Comparison of ENCODE assay signal across 9 cellular contexts in genomic region chr5:132828846-132829494, GRCh38. TPM values are rescaled to one million over a fixed set of nuclear protein-coding genes. Genes with fewer than 3 reads are reported as not detected.
DNase-seq lines count a peak whose midpoint lies in the region; ATAC-seq and TF ChIP-seq lines count a peak whose summit lies in the region.
"Had no signal": no experiment of that assay in that cellular context is flagged by ENCODE, and none has a peak within 500 bp of the region (broad histone marks: within the 10 kb centered on the region; RNA-seq: fewer than 3 reads in every experiment).

No MANE protein-coding gene starts in this region.

- DNase-seq in T-helper 1 cell (no peak), foreskin fibroblast (no peak), germinal center (ENCODE audit: low spot score) (no peak), Kasumi-1 (lab: John Stamatoyannopoulos, UW) (no peak)
- DNase-seq in activated CD8-positive, alpha-beta T cell treated with anti-CD3 and anti-CD28 coated beads, Interleukin-2, amount 10 ng/mL, durations not matched to agents 7 days and 5 days = no peak
- no peak for DNase-seq in stimulated activated naive CD8-positive, alpha-beta T cell treated with anti-CD3 and anti-CD28 coated beads, Interleukin-15, amount 100 ng/mL, for 72 hours
- DNase-seq in stimulated activated CD4-positive, alpha-beta T cell treated with anti-CD3 and anti-CD28 coated beads, Interleukin-15, amount 100 ng/mL, for 24 hours = no peak
- DNase-seq: SJCRH30 had no signal

- TF ChIP-seq CTCF in foreskin fibroblast (IDR thresholded peaks at IDR 0.05; ENCODE audit: low read depth, low read length) = no peak

- POLR2A ChIA-PET in activated CD8-positive, alpha-beta T cell treated with anti-CD3 and anti-CD28 coated beads, Interleukin-2, amount 10 ng/mL, durations not matched to agents 7 days and 5 days (lab: Charles Lee) = interaction anchor here (2.3 kb wide), 1 partner anchor 38 kb away, joined by 7 read pairs; the partner anchor contains the start of genes GDF9 and UQCRQ

- no peaks in the 10 kb centered on the region for H3K36me3 Mint-ChIP-seq in T-helper 1 cell treated with Interleukin-12 subunit alpha and Interleukin-12 subunit beta and Interleukin-4 antibody, amounts not matched to agents 30 μg/mL and 1 μg/mL, for 36 hours (ENCODE audit: low read depth)
- H3K36me3 Mint-ChIP-seq in activated CD8-positive, alpha-beta T cell treated with anti-CD3 and anti-CD28 coated beads, Interleukin-2, amount 10 ng/mL, durations not matched to agents 7 days and 5 days (ENCODE audit: low read depth) = no peaks in the 10 kb centered on the region

- peaks cover 21% of the 10 kb centered on the region for H3K4me1 Mint-ChIP-seq in T-helper 1 cell treated with Interleukin-12 subunit alpha and Interleukin-12 subunit beta and Interleukin-4 antibody, amounts not matched to agents 30 μg/mL and 1 μg/mL, for 36 hours (ENCODE audit: low read depth)
- H3K4me1 Mint-ChIP-seq in activated CD8-positive, alpha-beta T cell treated with anti-CD3 and anti-CD28 coated beads, Interleukin-2, amount 10 ng/mL, durations not matched to agents 7 days and 5 days (ENCODE audit: low read depth) = peaks cover 31% of the 10 kb centered on the region
- peaks cover 50% of the 10 kb centered on the region for H3K4me1 Mint-ChIP-seq in stimulated activated naive CD8-positive, alpha-beta T cell treated with anti-CD3 and anti-CD28 coated beads, Interleukin-15, amount 100 ng/mL, for 72 hours

- peak overlapping the region; percentile 51 to 63 for H3K4me3 ChIP-seq in foreskin fibroblast (ENCODE audit: low read depth in 1 of 2, low read length in 2 of 2)

- no peak for ATAC-seq in activated CD8-positive, alpha-beta T cell treated with anti-CD3 and anti-CD28 coated beads, Interleukin-2, amount 10 ng/mL, durations not matched to agents 7 days and 5 days
- no peak for ATAC-seq in stimulated activated naive CD8-positive, alpha-beta T cell treated with anti-CD3 and anti-CD28 coated beads, Interleukin-15, amount 100 ng/mL, for 72 hours

- H3K27ac Mint-ChIP-seq in T-helper 1 cell treated with Interleukin-12 subunit alpha and Interleukin-12 subunit beta and Interleukin-4 antibody, amounts not matched to agents 30 μg/mL and 1 μg/mL, for 36 hours = no peak overlapping the region
- H3K27ac Mint-ChIP-seq in activated CD8-positive, alpha-beta T cell treated with anti-CD3 and anti-CD28 coated beads, Interleukin-2, amount 10 ng/mL, durations not matched to agents 7 days and 5 days = no peak overlapping the region
- no peak overlapping the region for H3K27ac Mint-ChIP-seq in stimulated activated naive CD8-positive, alpha-beta T cell treated with anti-CD3 and anti-CD28 coated beads, Interleukin-15, amount 100 ng/mL, for 72 hours

- CTCF ChIA-PET in activated CD8-positive, alpha-beta T cell treated with anti-CD3 and anti-CD28 coated beads, Interleukin-2, amount 10 ng/mL, durations not matched to agents 7 days and 5 days (lab: Charles Lee) = interaction anchor here (0.9 to 8.0 kb wide), 18 partner anchors 9 to 443 kb away, joined by 3 to 62 read pairs (median 5); partner anchors contain the start of genes KIF3A and SEPTIN8

- peak overlapping the region; percentile 50 for H3K4me3 Mint-ChIP-seq in T-helper 1 cell treated with Interleukin-12 subunit alpha and Interleukin-12 subunit beta and Interleukin-4 antibody, amounts not matched to agents 30 μg/mL and 1 μg/mL, for 36 hours
- H3K4me3 Mint-ChIP-seq in activated CD8-positive, alpha-beta T cell treated with anti-CD3 and anti-CD28 coated beads, Interleukin-2, amount 10 ng/mL, durations not matched to agents 7 days and 5 days = peak overlapping the region; percentile 81
- peak overlapping the region; percentile 91 to 95 for H3K4me3 Mint-ChIP-seq in stimulated activated naive CD8-positive, alpha-beta T cell treated with anti-CD3 and anti-CD28 coated beads, Interleukin-15, amount 100 ng/mL, for 72 hours

- H3K9me3 Mint-ChIP-seq in T-helper 1 cell treated with Interleukin-12 subunit alpha and Interleukin-12 subunit beta and Interleukin-4 antibody, amounts not matched to agents 30 μg/mL and 1 μg/mL, for 36 hours = no peaks in the 10 kb centered on the region
- H3K9me3 Mint-ChIP-seq in activated CD8-positive, alpha-beta T cell treated with anti-CD3 and anti-CD28 coated beads, Interleukin-2, amount 10 ng/mL, durations not matched to agents 7 days and 5 days (ENCODE audit: insufficient read depth) = no peaks in the 10 kb centered on the region
- H3K9me3 Mint-ChIP-seq in stimulated activated naive CD8-positive, alpha-beta T cell treated with anti-CD3 and anti-CD28 coated beads, Interleukin-15, amount 100 ng/mL, for 72 hours = no peaks in the 10 kb centered on the region

- H3K27me3 Mint-ChIP-seq in T-helper 1 cell treated with Interleukin-12 subunit alpha and Interleukin-12 subunit beta and Interleukin-4 antibody, amounts not matched to agents 30 μg/mL and 1 μg/mL, for 36 hours (ENCODE audit: low read depth) = peaks cover 68% of the 10 kb centered on the region
- peaks cover 33% of the 10 kb centered on the region for H3K27me3 Mint-ChIP-seq in activated CD8-positive, alpha-beta T cell treated with anti-CD3 and anti-CD28 coated beads, Interleukin-2, amount 10 ng/mL, durations not matched to agents 7 days and 5 days (ENCODE audit: low read depth)
- H3K27me3 Mint-ChIP-seq in stimulated activated naive CD8-positive, alpha-beta T cell treated with anti-CD3 and anti-CD28 coated beads, Interleukin-15, amount 100 ng/mL, for 72 hours = peaks cover 82% of the 10 kb centered on the region

RNA-seq across cellular contexts. Expression of gene SHROOM1, which starts 1.5 kb away (rescaled TPM):
- 1 to 10 TPM; 2.9 to 3.3 TPM for total RNA-seq in activated CD8-positive, alpha-beta T cell treated with anti-CD3 and anti-CD28 coated beads, Interleukin-2, amount 10 ng/mL, durations not matched to agents 7 days and 5 days

RNA-seq across cellular contexts. Expression of gene SOWAHA, which starts 15.9 kb away (rescaled TPM):
- not detected for total RNA-seq in activated CD8-positive, alpha-beta T cell treated with anti-CD3 and anti-CD28 coated beads, Interleukin-2, amount 10 ng/mL, durations not matched to agents 7 days and 5 days

RNA-seq across cellular contexts. Expression of gene GDF9, which starts 37.3 kb away (rescaled TPM):
- total RNA-seq in activated CD8-positive, alpha-beta T cell treated with anti-CD3 and anti-CD28 coated beads, Interleukin-2, amount 10 ng/mL, durations not matched to agents 7 days and 5 days = under 1 TPM; 0.52 to 0.92 TPM

RNA-seq across cellular contexts. Expression of gene UQCRQ, which starts 37.5 kb away (rescaled TPM):
- total RNA-seq in activated CD8-positive, alpha-beta T cell treated with anti-CD3 and anti-CD28 coated beads, Interleukin-2, amount 10 ng/mL, durations not matched to agents 7 days and 5 days = 100 to 1,000 TPM; 381 to 396 TPM

RNA-seq across cellular contexts. Expression of gene LEAP2, which starts 44.5 kb away (rescaled TPM):
- total RNA-seq in activated CD8-positive, alpha-beta T cell treated with anti-CD3 and anti-CD28 coated beads, Interleukin-2, amount 10 ng/mL, durations not matched to agents 7 days and 5 days = 1 to 10 TPM; 3.4 to 3.7 TPM
